Comparison of ENCODE assay signal across 8 cellular contexts in the genomic region with DNA sequence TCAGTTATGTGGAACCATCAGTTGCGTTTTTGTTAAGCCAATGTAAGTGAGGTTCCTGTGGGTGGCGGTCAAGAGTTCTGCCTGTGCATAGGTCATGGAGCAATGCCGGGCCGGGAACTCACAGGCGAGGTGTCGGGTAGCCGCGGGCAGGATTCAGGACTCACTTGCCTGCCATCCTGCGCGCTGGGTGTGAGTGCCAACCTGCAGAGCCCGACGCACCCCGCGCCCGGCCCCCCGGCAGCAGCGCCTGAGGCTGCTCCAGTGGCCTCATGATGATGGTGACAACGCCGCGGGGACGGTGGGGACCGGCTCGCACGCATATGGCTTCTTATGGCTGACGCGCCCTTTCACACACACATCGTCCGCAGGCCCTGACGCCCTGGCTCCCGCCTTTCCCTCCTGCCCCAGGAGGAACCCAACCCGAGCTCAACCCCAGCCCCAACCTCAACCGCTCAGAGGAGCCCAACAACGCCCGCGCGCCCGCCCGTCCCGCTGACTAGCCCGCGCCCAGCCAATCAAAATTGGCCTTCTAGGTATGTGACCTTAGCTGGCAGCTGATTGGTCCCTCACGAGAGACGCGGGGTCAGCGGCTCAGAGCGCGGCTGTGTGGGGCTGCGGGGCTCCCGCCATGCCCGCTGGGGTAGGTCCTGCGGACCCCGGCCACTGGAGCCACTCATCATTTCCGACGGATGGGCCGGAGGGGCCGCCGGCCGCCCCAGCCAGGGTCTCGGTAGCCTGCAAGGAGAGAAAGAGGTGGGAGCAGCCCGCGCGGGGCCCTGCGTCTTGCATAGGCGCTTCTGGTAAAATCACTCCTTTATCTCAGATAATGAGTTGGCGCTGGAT. TPM values are rescaled to one million over a fixed set of nuclear protein-coding genes. Genes with fewer than 3 reads are reported as not detected.
DNase-seq lines count a peak whose midpoint lies in the region; ATAC-seq and TF ChIP-seq lines count a peak whose summit lies in the region.

A gene with protein sequence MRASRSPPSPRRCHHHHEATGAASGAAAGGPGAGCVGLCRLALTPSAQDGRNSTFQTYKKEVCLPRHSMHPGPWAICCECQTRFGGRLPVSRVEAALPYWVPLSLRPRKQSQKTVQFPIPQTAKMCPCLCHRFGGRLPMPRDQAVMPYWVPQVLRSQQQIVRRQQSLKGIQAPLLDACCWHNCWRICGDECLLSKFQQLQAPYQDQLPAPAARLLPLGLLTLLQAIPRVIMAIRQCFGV (minus strand): TSS at position 470 of the 843 bp plus-strand sequence. CDS start 150 bp downstream, at position 320.

- BruUV-seq in HCT116 (replicated peaks; lab: Mats Ljungman, UMichigan) = TSS peak; percentile 87

- H3K36me3 Mint-ChIP-seq in neural crest cell (ENCODE audit: low read depth) = no peaks in the 10 kb centered on the region

- peak within 1 kb of the TSS; percentile 96 for H3K4me3 Mint-ChIP-seq in neural crest cell

- peak within 1 kb of the TSS; percentile 96 for H3K9ac ChIP-seq in HCT116 (ENCODE audit: low read length)
- H3K9ac ChIP-seq in MM.1S (ENCODE audit: low read length) = peak within 1 kb of the TSS; percentile 95

- no peak for TF ChIP-seq EP300 in stomach (IDR thresholded peaks at IDR 0.05)

- peak; percentile 92 for TF ChIP-seq POLR2A in HCT116 (IDR thresholded peaks at IDR 0.05; ENCODE audit: borderline replicate concordance, extremely low read depth, insufficient read depth, insufficient read length)
- TF ChIP-seq POLR2A in stomach (IDR thresholded peaks at IDR 0.05) = peak in 1 of 4 donors; percentile 85

- H3K27ac ChIP-seq in HCT116 (ENCODE audit: low read depth, low read length) (peak within 1 kb of the TSS; percentile 87), MM.1S (ENCODE audit: low read length) (peak within 1 kb of the TSS; percentile 72), stomach (peak within 1 kb of the TSS; percentile 93 to 98 (median 97))

- H3K9me3 Mint-ChIP-seq in neural crest cell = no peaks in the 10 kb centered on the region

- no peaks in the 10 kb centered on the region for H3K27me3 Mint-ChIP-seq in neural crest cell (ENCODE audit: low read depth)

- H3K4me1 ChIP-seq in HCT116 (ENCODE audit: control insufficient read depth in 1 of 2, insufficient read depth in 2 of 2, low read length in 2 of 2) (peaks cover 11 to 23% of the 10 kb centered on the region in 2 experiments; a peak in 3 of 4 replicates), MM.1S (ENCODE audit: low read length) (peaks cover 12% of the 10 kb centered on the region), stomach (peaks cover 8 to 20% (median 13%) of the 10 kb centered on the region in 4 donors)

- intact Hi-C loops in HCT116 (cut with micrococcal nuclease) (loop anchor here (2.0 to 5.0 kb wide), 2 partner anchors 65 to 320 kb away; a partner anchor contains a TSS), stomach (cut with DNase I; ENCODE audit: low total_unique reads) (no loop called here)

- 0 out of 2 replicates have a peak, but pooled peaks cover 4% of the 10 kb centered on the region for H3F3A ChIP-seq in MM.1S (ENCODE audit: insufficient read depth, low read length)

- no peak for TF ChIP-seq RAD21 in HCT116 (IDR thresholded peaks at IDR 0.05; ENCODE audit: low read depth)

- peak; percentile 64 for DNase-seq in GM04503 (ENCODE audit: low read depth)
- peak; percentile 92 for DNase-seq in HCT116 (ENCODE audit: low read depth, low spot score)
- DNase-seq in MM.1S = peak; percentile 86
- peak; percentile 93 for DNase-seq in SHP77 treated with DMSO at 0.1 percent for 48 hours (lab: John Stamatoyannopoulos, UW)
- peak; percentile 96 for DNase-seq in activated gamma-delta T cell treated with Interleukin-2 at 50 U/mL for 16 hours
- DNase-seq in foreskin fibroblast = peak; percentile 91 to 98
- peak; percentile 99 for DNase-seq in neural crest cell (ENCODE audit: low read depth, low spot score)
- DNase-seq in stomach = peak; percentile 98

- WGBS in stomach, 5 donors = 0 to 1% (median 0%) methylated on average over 20 to 65 of the region's 65 CpGs

- H4K20me1 ChIP-seq in HCT116 (ENCODE audit: insufficient read depth) = no peaks in the 10 kb centered on the region
- no peaks in the 10 kb centered on the region for H4K20me1 ChIP-seq in MM.1S (ENCODE audit: insufficient read depth, low read length)

- H3K79me2 ChIP-seq in HCT116 (ENCODE audit: insufficient read depth, low read length) (peaks cover 19% of the 10 kb centered on the region), MM.1S (ENCODE audit: low read length) (peaks cover 21% of the 10 kb centered on the region)

- RAD21 ChIA-PET in HCT116 (lab: Charles Lee; ENCODE audit: low non-redundant PET in 1 of 2, low total read pairs in 2 of 2, uncharacterized antibody in 2 of 2, unreplicated experiment in 2 of 2) = interaction anchor here in 1 of 2 experiments (0.7 kb wide), 1 partner anchor 581 kb away, joined by 3 read pairs; no protein-coding TSS in a partner anchor

- H3K9me2 ChIP-seq in HCT116 (ENCODE audit: insufficient read depth) (no peaks in the 10 kb centered on the region), MM.1S (replicated peaks; ENCODE audit: insufficient read depth, low read length) (no peaks in the 10 kb centered on the region)

- H3K4me3 ChIP-seq in HCT116 (replicated peaks in 1 of 2; ENCODE audit: low read depth in 1 of 2, low read length in 2 of 2) (peak within 1 kb of the TSS; percentile 73 to 99), MM.1S (ENCODE audit: low read length) (peak within 1 kb of the TSS; percentile 76), foreskin fibroblast (ENCODE audit: low read depth in 1 of 2, low read length in 2 of 2) (peak within 1 kb of the TSS; percentile 89 to 96), stomach (peak within 1 kb of the TSS; percentile 69 to 98 (median 84))

- POLR2A ChIA-PET in HCT116 (lab: Charles Lee) = interaction anchor here (0.7 to 1.5 kb wide), 5 partner anchors 47 to 552 kb away, joined by 3 to 8 read pairs (median 4); a partner anchor contains a TSS

- H3K27ac Mint-ChIP-seq in neural crest cell (ENCODE audit: unreplicated experiment) = peak within 1 kb of the TSS; percentile 96

- H3K36me3 ChIP-seq in HCT116 (ENCODE audit: control insufficient read depth in 1 of 2, insufficient read depth in 2 of 2, low read length in 2 of 2) = peaks cover 0 to 4% of the 10 kb centered on the region in 2 experiments; a peak in 1 of 4 replicates
- no peaks in the 10 kb centered on the region for H3K36me3 ChIP-seq in MM.1S (replicated peaks; ENCODE audit: insufficient read depth, low read length)
- H3K36me3 ChIP-seq in stomach = peaks cover 0 to 8% (median 0%) of the 10 kb centered on the region in 4 donors

- peak; percentile 88 for ATAC-seq in HCT116

- peaks cover 14% of the 10 kb centered on the region for H3K4me1 Mint-ChIP-seq in neural crest cell

- no peaks in the 10 kb centered on the region for H3K9me3 ChIP-seq in HCT116 (ENCODE audit: control insufficient read depth in 1 of 2, insufficient read depth in 1 of 2, low read depth in 1 of 2, low read length in 2 of 2)
- H3K9me3 ChIP-seq in MM.1S (replicated peaks; ENCODE audit: insufficient read depth, low read length) = no peaks in the 10 kb centered on the region
- H3K9me3 ChIP-seq in stomach = no peaks in the 10 kb centered on the region

- CTCF ChIA-PET in HCT116 (lab: Charles Lee) = interaction anchor here (0.7 to 2.5 kb wide), 5 partner anchors 19 to 319 kb away, joined by 3 to 12 read pairs (median 3); a partner anchor contains a TSS

- no peaks in the 10 kb centered on the region for H3K27me3 ChIP-seq in HCT116 (ENCODE audit: insufficient read depth, low read length)
- H3K27me3 ChIP-seq in MM.1S (replicated peaks; ENCODE audit: insufficient read depth, low read length) = no peaks in the 10 kb centered on the region
- no peaks in the 10 kb centered on the region for H3K27me3 ChIP-seq in stomach

- H2AFZ ChIP-seq in HCT116 (ENCODE audit: low read depth, low read length, poor library complexity, severe bottlenecking) (peak within 1 kb of the TSS; percentile 3), MM.1S (ENCODE audit: low read length) (peak within 1 kb of the TSS; percentile 75)

- peak in 2 of 3 experiments; percentile 75 to 78; a peak in 4 of 6 replicates for TF ChIP-seq CTCF in HCT116 (IDR thresholded peaks at IDR 0.05 in 2 of 3, conservative IDR thresholded peaks at IDR 0.05 in 1 of 3; ENCODE audit: borderline replicate concordance in 1 of 3, insufficient read depth in 1 of 3, low read depth in 2 of 3, low read length in 2 of 3)
- peak; percentile 48 for TF ChIP-seq CTCF in MM.1S (IDR thresholded peaks at IDR 0.05; ENCODE audit: low read length)
- peak; percentile 62 for TF ChIP-seq CTCF in foreskin fibroblast (IDR thresholded peaks at IDR 0.05; ENCODE audit: low read depth, low read length)
- peak; percentile 58 for TF ChIP-seq CTCF in neural crest cell (conservative IDR thresholded peaks at IDR 0.05)
- peak in 5 of 7 experiments; percentile 39 to 55 (median 41) for TF ChIP-seq CTCF in stomach (IDR thresholded peaks at IDR 0.05)

- H3K4me2 ChIP-seq in HCT116 (ENCODE audit: low read length) (peak within 1 kb of the TSS; percentile 77), MM.1S (ENCODE audit: low read depth, low read length) (peak within 1 kb of the TSS; percentile 77)

TF ChIP-seq in HCT116, 20 proteins besides CTCF, POLR2A, EP300 and RAD21:
- peak; percentile 93 for TF ChIP-seq POLR2AphosphoS5 (IDR thresholded peaks at IDR 0.05; ENCODE audit: low read depth, low read length)
- TF ChIP-seq YY1 (IDR thresholded peaks at IDR 0.05; ENCODE audit: extremely low read depth, insufficient replicate concordance, low read depth, low read length) = peak; percentile 67
- peak; percentile 93; the same call in 1 of the 2 replicates for TF ChIP-seq ZFX (IDR thresholded peaks at IDR 0.05)
- TF ChIP-seq, protein P1, sequence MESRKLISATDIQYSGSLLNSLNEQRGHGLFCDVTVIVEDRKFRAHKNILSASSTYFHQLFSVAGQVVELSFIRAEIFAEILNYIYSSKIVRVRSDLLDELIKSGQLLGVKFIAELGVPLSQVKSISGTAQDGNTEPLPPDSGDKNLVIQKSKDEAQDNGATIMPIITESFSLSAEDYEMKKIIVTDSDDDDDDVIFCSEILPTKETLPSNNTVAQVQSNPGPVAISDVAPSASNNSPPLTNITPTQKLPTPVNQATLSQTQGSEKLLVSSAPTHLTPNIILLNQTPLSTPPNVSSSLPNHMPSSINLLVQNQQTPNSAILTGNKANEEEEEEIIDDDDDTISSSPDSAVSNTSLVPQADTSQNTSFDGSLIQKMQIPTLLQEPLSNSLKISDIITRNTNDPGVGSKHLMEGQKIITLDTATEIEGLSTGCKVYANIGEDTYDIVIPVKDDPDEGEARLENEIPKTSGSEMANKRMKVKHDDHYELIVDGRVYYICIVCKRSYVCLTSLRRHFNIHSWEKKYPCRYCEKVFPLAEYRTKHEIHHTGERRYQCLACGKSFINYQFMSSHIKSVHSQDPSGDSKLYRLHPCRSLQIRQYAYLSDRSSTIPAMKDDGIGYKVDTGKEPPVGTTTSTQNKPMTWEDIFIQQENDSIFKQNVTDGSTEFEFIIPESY (IDR thresholded peaks at IDR 0.05; ENCODE audit: extremely low read depth, insufficient replicate concordance, low read length) = no peak

RNA-seq across cellular contexts. Expression of the gene that starts here (rescaled TPM):
- total RNA-seq in HCT116 (2021; ENCODE audit: unreplicated experiment) (12.2 TPM), neural crest cell (6.8 and 8.8 TPM in 2 replicates), stomach (1 to 10 TPM in 1 of 5 donors, under 1 TPM in 1, not detected in 3; 0.55 to 4.3 TPM)
- polyA plus RNA-seq in HCT116 (2012) = 12.3 and 13.2 TPM in 2 replicates
- 1 to 10 TPM; 2.4 to 4.9 (median 4.5) TPM for polyA plus RNA-seq in stomach

Comparison
In these comparisons a context has a peak if more than half of its experiments do, and no peak if none do; other contexts are left out.
1. Peak in every context shown above with its lines: DNase-seq, ATAC-seq, H3K4me3 ChIP-seq and H3K27ac ChIP-seq.